In the genomic region with DNA sequence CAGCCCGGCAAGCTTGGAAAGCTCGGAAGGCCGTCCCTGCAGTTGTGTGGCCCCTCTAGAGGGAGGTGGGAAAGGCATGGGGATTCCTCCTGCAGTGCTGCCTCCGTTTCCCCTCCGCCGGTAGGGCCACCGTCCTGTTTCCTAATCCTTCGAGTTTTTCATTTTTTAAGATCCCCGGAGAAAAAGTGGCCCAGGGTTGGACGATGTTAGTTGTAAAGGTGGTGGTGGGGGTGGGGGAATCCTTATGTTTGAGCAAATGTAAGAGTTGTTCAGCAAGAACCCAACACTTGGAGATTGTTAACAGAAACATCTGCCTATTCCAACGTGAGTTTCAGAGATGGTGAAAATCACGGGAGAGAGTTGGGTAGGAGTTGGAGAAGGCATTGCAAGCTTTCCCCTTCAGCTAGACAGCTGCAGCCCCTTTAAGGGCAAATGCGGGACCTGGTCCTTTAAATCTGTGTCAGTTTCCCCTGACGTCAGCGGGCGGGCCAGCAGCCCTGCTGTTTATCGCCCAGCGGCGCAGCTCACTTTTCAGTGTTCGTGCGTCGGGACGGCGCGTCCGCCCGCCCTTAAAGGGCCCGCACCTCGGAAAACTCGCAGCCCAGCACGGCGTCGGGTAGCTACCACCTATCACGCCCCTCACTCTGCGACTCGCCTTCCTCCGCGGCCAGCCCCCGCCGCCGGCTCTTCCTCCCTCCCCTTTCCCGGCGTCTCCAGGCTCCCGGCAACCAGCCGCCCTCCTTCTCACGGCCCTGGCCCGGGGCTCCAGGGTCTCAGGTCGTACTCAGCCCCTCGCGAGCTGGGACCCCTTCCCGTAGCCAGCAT, we compare ENCODE assay signal across 8 cellular contexts. TPM values are rescaled to one million over a fixed set of nuclear protein-coding genes. Genes with fewer than 3 reads are reported as not detected.
DNase-seq lines count a peak whose midpoint lies in the region; ATAC-seq, FAIRE-seq and TF ChIP-seq lines count a peak whose summit lies in the region.

SIDT2 (plus strand) TSS at position 534 of the 825 bp plus-strand sequence. CDS start 521 bp downstream, outside the sequence.

- peak; percentile 87 for ATAC-seq in GM18873 (IDR thresholded peaks at IDR 0.05; ENCODE audit: low FRiP score, unreplicated experiment)
- peak; percentile 89 for ATAC-seq in HG03159 (IDR thresholded peaks at IDR 0.05; ENCODE audit: unreplicated experiment)

- H3K36me3 ChIP-seq in bronchial epithelial cell (ENCODE audit: control insufficient read depth, insufficient read depth, low read length) (peaks cover 2% of the 10 kb centered on the region), small intestine (ENCODE audit: control insufficient read depth in 2 of 2, insufficient read depth in 2 of 2, low read length in 2 of 2) (peaks cover 3 to 5% of the 10 kb centered on the region in 2 donors)

- in situ Hi-C loops in ACHN (cut with HindIII; ENCODE audit: low pct_ligation_motif_present, low pct_unique_long_range_greater_than_20kb, low sequenced_read_pairs), result no loop called here

- peak; percentile 87 for DNase-seq in ACHN
- DNase-seq in NCI-H2227 treated with DMSO at 0.1 percent for 48 hours (lab: John Stamatoyannopoulos, UW), result peak; percentile 81
- peak; percentile 83 for DNase-seq in bronchial epithelial cell (ENCODE audit: low read depth)
- DNase-seq in iPS-NIHi11 (ENCODE audit: low spot score), result peak; percentile 98
- DNase-seq in small intestine, result peak; percentile 95

- peak within 1 kb of the TSS; percentile 90 to 96 for H3K27ac ChIP-seq in small intestine (ENCODE audit: low read depth in 1 of 2, low read length in 1 of 2)

- no peak for TF ChIP-seq CTCF in WI38 (IDR thresholded peaks at IDR 0.05; ENCODE audit: low read depth, low read length)
- TF ChIP-seq CTCF in bronchial epithelial cell (IDR thresholded peaks at IDR 0.05; ENCODE audit: insufficient read depth, low read length, severe bottlenecking), result no peak

- FAIRE-seq in bronchial epithelial cell (lab: Jason Lieb, UNC) (no peak), small intestine (lab: Jason Lieb, UNC) (no peak)

- H3K27me3 ChIP-seq in bronchial epithelial cell (ENCODE audit: control insufficient read depth, insufficient read depth, low read length) (no peaks in the 10 kb centered on the region), small intestine (ENCODE audit: control insufficient read depth in 2 of 2, insufficient read depth in 2 of 2, low read length in 2 of 2) (no peaks in the 10 kb centered on the region)

- no peaks in the 10 kb centered on the region for H3K9me3 ChIP-seq in small intestine (ENCODE audit: control insufficient read depth, low read depth)

- peak within 1 kb of the TSS; percentile 80 for H3K4me3 ChIP-seq in WI38 (ENCODE audit: low read depth, low read length)
- H3K4me3 ChIP-seq in bronchial epithelial cell (ENCODE audit: low read depth, low read length), result peak within 1 kb of the TSS; percentile 77
- peak within 1 kb of the TSS; percentile 96 for H3K4me3 ChIP-seq in small intestine (ENCODE audit: low read depth in 1 of 2, low read length in 2 of 2)

- WGBS in small intestine, 3 donors, result 1% methylated on average over 43 to 51 of the region's 51 CpGs

- H3K4me1 ChIP-seq in small intestine (ENCODE audit: control insufficient read depth in 2 of 2, insufficient read depth in 1 of 2, low read depth in 1 of 2, low read length in 1 of 2), result peaks cover 2 to 10% of the 10 kb centered on the region in 2 donors

RNA-seq across cellular contexts. Expression of gene SIDT2, which starts in this region (rescaled TPM):
- 3.2 and 8.1 TPM in 2 replicates for total RNA-seq in bronchial epithelial cell
- 10 to 100 TPM; 27.6 to 62.6 (median 48.9) TPM for polyA plus RNA-seq in small intestine

Comparison
In these comparisons a context has a peak if more than half of its experiments do, and no peak if none do; other contexts are left out.
1. Peak in every context shown above with its lines: DNase-seq, ATAC-seq, H3K4me3 ChIP-seq and H3K27ac ChIP-seq.